Comparison of ENCODE assay signal across 8 cellular contexts in genomic region chr10:29635711-29636144, GRCh38.
DNase-seq lines count a peak whose midpoint lies in the region; FAIRE-seq and TF ChIP-seq lines count a peak whose summit lies in the region.

No MANE protein-coding gene starts in this region.

- no peaks in the 10 kb centered on the region for H3K9me3 ChIP-seq in muscle layer of duodenum (ENCODE audit: control insufficient read depth in 1 of 2, low read length in 2 of 2)

- H3K36me3 ChIP-seq in muscle layer of duodenum (ENCODE audit: control insufficient read depth in 1 of 2, insufficient read depth in 2 of 2, low read length in 2 of 2) = peaks cover 0 to 14% of the 10 kb centered on the region in 2 donors

- TF ChIP-seq CTCF in coronary artery (IDR thresholded peaks at IDR 0.05) = no peak

- FAIRE-seq in HTR-8/SVneo (lab: Jason Lieb, UNC) = no peak

- peak overlapping the region; percentile 77 to 80 for H3K27ac ChIP-seq in coronary artery
- H3K27ac ChIP-seq in muscle layer of duodenum (ENCODE audit: low read length) = peak overlapping the region; percentile 94

- no peaks in the 10 kb centered on the region for H3K27me3 ChIP-seq in muscle layer of duodenum (ENCODE audit: low read depth, low read length)

- H3K4me3 ChIP-seq in coronary artery (peak overlapping the region; percentile 12), muscle layer of duodenum (ENCODE audit: low read depth in 1 of 2, low read length in 2 of 2) (peak overlapping the region in 1 of 2 donors; percentile 61)

- DNase-seq in NOMO-1 treated with DMSO at 0.1 percent for 48 hours (lab: John Stamatoyannopoulos, UW; ENCODE audit: unreplicated experiment) (peak; percentile 2), NOMO-1 (lab: John Stamatoyannopoulos, UW; ENCODE audit: unreplicated experiment in 2 of 2) (no peak), HuH-7 (ENCODE audit: low spot score) (peak; percentile 59), coronary artery (ENCODE audit: low spot score) (no peak), HTR-8/SVneo (ENCODE audit: insufficient read length, low spot score) (no peak), AG08395 (ENCODE audit: low spot score) (no peak), NCI-H1436 (lab: John Stamatoyannopoulos, UW) (no peak)

- H3K4me1 ChIP-seq in muscle layer of duodenum (ENCODE audit: control insufficient read depth in 1 of 2, insufficient read depth in 2 of 2, low read length in 2 of 2) = peaks cover 0 to 12% of the 10 kb centered on the region in 2 donors

Comparison
In these comparisons a context has a peak if more than half of its experiments do, and no peak if none do; other contexts are left out.
1. DNase-seq: peak in NOMO-1 treated with DMSO at 0.1 percent for 48 hours (single experiment) and HuH-7 (single experiment); none in NOMO-1 (0 of 2), coronary artery (single experiment), HTR-8/SVneo (single experiment), AG08395 (single experiment) and NCI-H1436 (single experiment).